In the genomic region with DNA sequence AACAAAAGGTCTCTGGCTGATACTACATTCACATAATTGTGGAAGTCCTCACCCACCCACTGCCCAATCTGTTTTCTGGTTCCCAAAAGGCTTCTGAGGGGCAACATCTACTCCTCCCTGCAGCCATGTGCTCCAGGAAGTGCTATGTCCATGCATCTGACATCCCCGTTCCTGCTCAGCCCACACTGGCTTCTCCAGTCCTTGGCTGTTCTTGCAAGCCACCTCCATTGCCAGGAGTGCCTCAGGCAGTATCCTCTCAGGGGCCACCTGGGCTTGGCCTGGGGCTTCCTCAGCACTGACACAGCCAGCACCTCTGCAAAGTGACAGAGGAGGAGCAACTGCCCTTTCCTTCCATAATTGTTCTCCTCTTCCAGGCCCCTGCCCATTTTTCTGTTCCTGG, we compare ENCODE assay signal across 26 cellular contexts. TPM values are rescaled to one million over a fixed set of nuclear protein-coding genes. Genes with fewer than 3 reads are reported as not detected.
DNase-seq lines count a peak whose midpoint lies in the region; ATAC-seq, FAIRE-seq and TF ChIP-seq lines count a peak whose summit lies in the region.
"Had no signal": no experiment of that assay in that cellular context is flagged by ENCODE, and none has a peak within 500 bp of the region (broad histone marks: within the 10 kb centered on the region; RNA-seq: fewer than 3 reads in every experiment).

No MANE protein-coding gene starts in this region.

- no peaks in the 10 kb centered on the region for H3K36me3 Mint-ChIP-seq in H9 (ENCODE audit: insufficient read depth in 1 of 3, low read depth in 3 of 3)
- H3K36me3 Mint-ChIP-seq in T-helper 17 cell (ENCODE audit: low read depth): no peaks in the 10 kb centered on the region
- H3K36me3 Mint-ChIP-seq: activated naive CD4-positive, alpha-beta T cell treated with anti-CD3 and anti-CD28 coated beads, Interleukin-2, amount 50 U/mL, for 24 hours had no signal

- H2BK12ac ChIP-seq in H9 (ENCODE audit: insufficient read length, low read depth, low read length): no peak overlapping the region

- FAIRE-seq in urothelium cell line (lab: Jason Lieb, UNC): no peak
- FAIRE-seq: A549, D721Med, endothelial cell of umbilical vein had no signal

- peak overlapping the region; percentile 3; the same call in 1 of the 2 replicates for H3K14ac ChIP-seq in H9 (ENCODE audit: insufficient read depth, low read length)

- H3K27me3 Mint-ChIP-seq in H9 (ENCODE audit: low read depth) (no peaks in the 10 kb centered on the region), T-helper 17 cell (no peaks in the 10 kb centered on the region)
- H3K27me3 Mint-ChIP-seq: activated naive CD4-positive, alpha-beta T cell treated with anti-CD3 and anti-CD28 coated beads, Interleukin-2, amount 50 U/mL, for 24 hours; progenitor cell of endocrine pancreas had no signal

- H4K5ac ChIP-seq in H9 (ENCODE audit: insufficient read length, low read depth, low read length): no peak overlapping the region
- H4K5ac ChIP-seq in mesendoderm (ENCODE audit: low read length): no peak overlapping the region

- H3K4me1 ChIP-seq in BLaER1: peaks cover 40% of the 10 kb centered on the region
- H3K4me1 ChIP-seq in H9 (ENCODE audit: insufficient read depth, low read length): 0 out of 2 replicates have a peak, but pooled peaks cover 3% of the 10 kb centered on the region
- peaks cover 3% of the 10 kb centered on the region for H3K4me1 ChIP-seq in mesendoderm (ENCODE audit: control insufficient read depth, low read depth, low read length)
- H3K4me1 ChIP-seq: uterus had no signal

- H3K9ac ChIP-seq in BLaER1 (no peak overlapping the region), H9 (ENCODE audit: extremely low read depth, insufficient read length, low read length) (no peak overlapping the region), mesendoderm (ENCODE audit: low read length) (no peak overlapping the region)

- H3K4me1 Mint-ChIP-seq in H9: peaks cover 23 to 28% of the 10 kb centered on the region in 2 experiments
- peaks cover 25% of the 10 kb centered on the region for H3K4me1 Mint-ChIP-seq in T-helper 17 cell

- no peaks in the 10 kb centered on the region for H3K9me3 ChIP-seq in BLaER1
- no peaks in the 10 kb centered on the region for H3K9me3 ChIP-seq in H9 (ENCODE audit: control insufficient read depth, low read depth, low read length)
- no peaks in the 10 kb centered on the region for H3K9me3 ChIP-seq in T-helper 17 cell (ENCODE audit: control insufficient read depth, low read length, poor library complexity, severe bottlenecking)
- H3K9me3 ChIP-seq: A549, uterus had no signal

- no peak overlapping the region for H2AK5ac ChIP-seq in H9 (ENCODE audit: insufficient read length, low read length)
- H2AK5ac ChIP-seq in mesendoderm (ENCODE audit: low read length): no peak overlapping the region

- no peaks in the 10 kb centered on the region for H3K9me3 Mint-ChIP-seq in H9
- H3K9me3 Mint-ChIP-seq: activated naive CD4-positive, alpha-beta T cell treated with anti-CD3 and anti-CD28 coated beads, Interleukin-2, amount 50 U/mL, for 24 hours had no signal

- H3K4me3 ChIP-seq in BLaER1 (no peak overlapping the region), mesendoderm (ENCODE audit: low read length) (no peak overlapping the region)
- H3K4me3 ChIP-seq: A549, lung, uterus had no signal

- H3K4ac ChIP-seq in H9 (ENCODE audit: low read depth, low read length) (no peak overlapping the region), mesendoderm (ENCODE audit: low read depth, low read length) (no peak overlapping the region)

- WGBS in H9 (ENCODE audit: extremely low coverage, insufficient read length, low lambda C conversion rate): no CpG with 5 or more reads among the region's 1 CpG
- no CpG with 5 or more reads among the region's 1 CpG for WGBS in mesendoderm (ENCODE audit: extremely low coverage, insufficient coverage, low lambda C conversion rate)

- no peak overlapping the region for H2BK15ac ChIP-seq in H9 (ENCODE audit: low read depth, low read length)
- no peak overlapping the region for H2BK15ac ChIP-seq in mesendoderm (replicated peaks; ENCODE audit: low read depth)

- H2BK120ac ChIP-seq in H9 (ENCODE audit: low read depth, low read length, poor library complexity, severe bottlenecking): no peak overlapping the region
- no peak overlapping the region for H2BK120ac ChIP-seq in mesendoderm (ENCODE audit: low read depth, low read length)

- no peak overlapping the region for H3T11ph ChIP-seq in H9 (ENCODE audit: low read length)

- ATAC-seq in T-helper 17 cell (no peak), HG03571 (IDR thresholded peaks at IDR 0.05; ENCODE audit: unreplicated experiment) (no peak)
- ATAC-seq: A549 had no signal

- no peak for TF ChIP-seq CTCF in H9 (conservative IDR thresholded peaks at IDR 0.05)

- no peak overlapping the region for H4K91ac ChIP-seq in H9 (ENCODE audit: insufficient read length, low read depth, low read length)

- H3K56ac ChIP-seq in H9 (ENCODE audit: insufficient read length, low read depth, low read length): no peak overlapping the region
- H3K56ac ChIP-seq in mesendoderm (ENCODE audit: low read length): no peak overlapping the region

- H2BK5ac ChIP-seq in H9 (ENCODE audit: insufficient read length, low read length): no peak overlapping the region
- no peak overlapping the region for H2BK5ac ChIP-seq in mesendoderm (ENCODE audit: low read length)

- no peak overlapping the region for H3K23ac ChIP-seq in H9 (ENCODE audit: insufficient read length, low read depth, low read length)
- no peak overlapping the region for H3K23ac ChIP-seq in mesendoderm (ENCODE audit: low read length)

- H3K27ac ChIP-seq in BLaER1 (no peak overlapping the region), H9 (ENCODE audit: insufficient read length, low read depth, low read length) (no peak overlapping the region), mesendoderm (ENCODE audit: low read depth, low read length) (no peak overlapping the region)
- H3K27ac ChIP-seq: A549, uterus, WERI-Rb-1 had no signal

- H4K20me1 ChIP-seq in BLaER1 (no peaks in the 10 kb centered on the region), H9 (ENCODE audit: control insufficient read depth, insufficient read depth, insufficient read length) (no peaks in the 10 kb centered on the region)

- no peak overlapping the region for H2BK20ac ChIP-seq in H9 (ENCODE audit: low read depth, low read length, poor library complexity, severe bottlenecking)

- H3K27me3 ChIP-seq in BLaER1 (no peaks in the 10 kb centered on the region), H9 (ENCODE audit: insufficient read depth, low read length) (no peaks in the 10 kb centered on the region), mesendoderm (ENCODE audit: insufficient read depth, low read length, poor library complexity) (no peaks in the 10 kb centered on the region)
- H3K27me3 ChIP-seq: uterus had no signal

- H3K4me3 Mint-ChIP-seq in H9 (no peak overlapping the region), T-helper 17 cell (no peak overlapping the region)
- H3K4me3 Mint-ChIP-seq: activated naive CD4-positive, alpha-beta T cell treated with anti-CD3 and anti-CD28 coated beads, Interleukin-2, amount 50 U/mL, for 24 hours had no signal

- H3K18ac ChIP-seq in H9 (ENCODE audit: insufficient read length, low read depth, low read length) (no peak overlapping the region), mesendoderm (ENCODE audit: low read length) (peak overlapping the region; percentile 13)

- H3K23me2 ChIP-seq in H9 (ENCODE audit: insufficient read length, low read depth, low read length, poor library complexity, severe bottlenecking): no peaks in the 10 kb centered on the region

- H3K79me2 ChIP-seq in H9 (ENCODE audit: insufficient read depth, low read length) (no peaks in the 10 kb centered on the region), mesendoderm (ENCODE audit: control insufficient read depth, insufficient read depth, low read length) (no peaks in the 10 kb centered on the region)

- 0 out of 2 replicates have a peak overlapping the region, but pooled peaks have one; percentile 5 for H3K4me2 ChIP-seq in BLaER1
- H3K4me2 ChIP-seq in H9 (ENCODE audit: insufficient read depth, insufficient read length, low read length): no peak overlapping the region
- no peak overlapping the region for H3K4me2 ChIP-seq in mesendoderm (ENCODE audit: low read length)
- H3K4me2 ChIP-seq: A549 had no signal

- no peak overlapping the region for H2AFZ ChIP-seq in H9 (ENCODE audit: low read length)

- no peaks in the 10 kb centered on the region for H3K79me1 ChIP-seq in H9 (ENCODE audit: insufficient read depth, low read depth, low read length, poor library complexity, severe bottlenecking)
- H3K79me1 ChIP-seq in mesendoderm (ENCODE audit: low read length): no peaks in the 10 kb centered on the region

- peak overlapping the region in 1 of 3 experiments; percentile 38; a peak in 1 of 7 replicates for H3K27ac Mint-ChIP-seq in H9
- H3K27ac Mint-ChIP-seq in T-helper 17 cell: peak overlapping the region; percentile 11
- H3K27ac Mint-ChIP-seq: activated naive CD4-positive, alpha-beta T cell treated with anti-CD3 and anti-CD28 coated beads, Interleukin-2, amount 50 U/mL, for 24 hours; progenitor cell of endocrine pancreas had no signal

- H3K36me3 ChIP-seq in BLaER1 (no peaks in the 10 kb centered on the region), mesendoderm (ENCODE audit: control insufficient read depth, insufficient read depth, low read length) (no peaks in the 10 kb centered on the region)
- H3K36me3 ChIP-seq: uterus, WERI-Rb-1 had no signal

- peak; percentile 49 for DNase-seq in H9
- no peak for DNase-seq in T-helper 17 cell
- DNase-seq in mesendoderm: peak; percentile 57
- DNase-seq in urothelium cell line (ENCODE audit: low spot score): no peak
- DNase-seq in activated CD4-positive, CD25-positive, alpha-beta regulatory T cell (lab: John Stamatoyannopoulos, UW): no peak
- no peak for DNase-seq in activated effector memory CD4-positive, alpha-beta T cell treated with anti-CD3 and anti-CD28 coated beads, Interleukin-2, amount 50 U/mL, for 16 hours
- DNase-seq: activated CD4-positive, alpha-beta T cell treated with anti-CD3 and anti-CD28 coated beads, Interleukin-2, amount 50 U/mL, for 1 hour; activated CD8-positive, alpha-beta memory T cell treated with anti-CD3 and anti-CD28 coated beads, Interleukin-2, amount 50 U/mL, for 4 hours; aorta; dermis blood vessel endothelial cell; EL; glutamatergic neuron; kidney glomerular epithelial cell; NCI-H1092 treated with DMSO at 0.1 percent for 48 hours; NCI-H2081; NCI-H345; uterus; WERI-Rb-1 had no signal

- H4K8ac ChIP-seq in H9 (replicated peaks; ENCODE audit: insufficient read length, low read depth, low read length) (no peak overlapping the region), mesendoderm (ENCODE audit: low read depth, low read length) (no peak overlapping the region)

RNA-seq across cellular contexts. Expression of a gene that starts 18.3 kb away (rescaled TPM):
- 2.0 and 2.4 TPM in 2 replicates for total RNA-seq in H9 (2021)
- total RNA-seq in T-helper 17 cell: 10 to 100 TPM in 1 of 2 donors, 1 to 10 TPM in 1; 3.7 to 26.7 TPM
- polyA plus RNA-seq in mesendoderm (2013, experiment 1 of 2): 5.2 TPM
- polyA plus RNA-seq in mesendoderm (2013, experiment 2 of 2): 4.9 TPM

Comparison
In these comparisons a context has a peak if more than half of its experiments do, and no peak if none do; other contexts are left out.
1. DNase-seq: peak in H9 (single experiment) and mesendoderm (single experiment); none in T-helper 17 cell (0 of 3), urothelium cell line (single experiment), activated CD4-positive, CD25-positive, alpha-beta regulatory T cell (0 of 4) and activated effector memory CD4-positive, alpha-beta T cell treated with anti-CD3 and anti-CD28 coated beads, Interleukin-2, amount 50 U/mL, for 16 hours (single experiment).